Comparison of ENCODE assay signal across 8 cellular contexts in genomic region chr3:50674349-50675178, GRCh38. TPM values are rescaled to one million over a fixed set of nuclear protein-coding genes. Genes with fewer than 3 reads are reported as not detected.
A peak's percentile ranks its signal among the peaks of the same experiment; 100 is the strongest.
DNase-seq lines count a peak whose midpoint lies in the region; ATAC-seq and TF ChIP-seq lines count a peak whose summit lies in the region.

TSS of gene DOCK3 (plus strand) at chr3:50674927. CDS start at chr3:50675264, 337 bp downstream.

- H3K36me3 ChIP-seq in neural cell (ENCODE audit: insufficient read depth, low read length), result no peaks in the 10 kb centered on the region

- peak within 1 kb of the TSS; percentile 27 for H2AFZ ChIP-seq in neural cell (ENCODE audit: low read depth, low read length)

- H3K9me3 ChIP-seq in neural cell (ENCODE audit: low read length), result no peaks in the 10 kb centered on the region

- H3K27ac ChIP-seq in neural cell (ENCODE audit: low read length) (peak within 1 kb of the TSS; percentile 58), substantia nigra (ENCODE audit: low read depth, low read length, poor library complexity, severe bottlenecking) (peak within 1 kb of the TSS; percentile 53)

- no peaks in the 10 kb centered on the region for H3F3A ChIP-seq in neural cell (ENCODE audit: insufficient read depth, low read length, poor library complexity, severe bottlenecking)

- peak within 1 kb of the TSS; percentile 94 for H3K4me2 ChIP-seq in neural cell (ENCODE audit: low read length)

- no peak within 1 kb of the TSS for H3K27ac Mint-ChIP-seq in activated T-helper 2 cell treated with anti-CD3 and anti-CD28 coated beads, Interferon-gamma antibody, Interleukin-2, Interleukin-4, amounts not matched to agents 10 μg/mL and 5 μg/mL and 100 μg/mL, durations not matched to agents 14 hours and 24 hours and 36 hours

- no peaks in the 10 kb centered on the region for H4K20me1 ChIP-seq in neural cell (ENCODE audit: insufficient read depth)

- H3K4me3 Mint-ChIP-seq in activated T-helper 2 cell treated with anti-CD3 and anti-CD28 coated beads, Interferon-gamma antibody, Interleukin-2, Interleukin-4, amounts not matched to agents 10 μg/mL and 5 μg/mL and 100 μg/mL, durations not matched to agents 14 hours and 24 hours and 36 hours (ENCODE audit: low read depth), result peak within 1 kb of the TSS; percentile 75

- H3K36me3 Mint-ChIP-seq in activated T-helper 2 cell treated with anti-CD3 and anti-CD28 coated beads, Interferon-gamma antibody, Interleukin-2, Interleukin-4, amounts not matched to agents 10 μg/mL and 5 μg/mL and 100 μg/mL, durations not matched to agents 14 hours and 24 hours and 36 hours (ENCODE audit: low read depth), result no peaks in the 10 kb centered on the region

- H3K79me2 ChIP-seq in neural cell (replicated peaks; ENCODE audit: insufficient read depth, low read length), result peaks cover 25% of the 10 kb centered on the region

- ATAC-seq in GM19467 (IDR thresholded peaks at IDR 0.05; ENCODE audit: unreplicated experiment) (peak; percentile 59), GM21717 (IDR thresholded peaks at IDR 0.05; ENCODE audit: unreplicated experiment) (no peak)

- peaks cover 49% of the 10 kb centered on the region for H3K27me3 Mint-ChIP-seq in activated T-helper 2 cell treated with anti-CD3 and anti-CD28 coated beads, Interferon-gamma antibody, Interleukin-2, Interleukin-4, amounts not matched to agents 10 μg/mL and 5 μg/mL and 100 μg/mL, durations not matched to agents 14 hours and 24 hours and 36 hours (ENCODE audit: low read depth)

- H3K9me3 Mint-ChIP-seq in activated T-helper 2 cell treated with anti-CD3 and anti-CD28 coated beads, Interferon-gamma antibody, Interleukin-2, Interleukin-4, amounts not matched to agents 10 μg/mL and 5 μg/mL and 100 μg/mL, durations not matched to agents 14 hours and 24 hours and 36 hours, result no peaks in the 10 kb centered on the region

- TF ChIP-seq CTCF in neural cell (IDR thresholded peaks at IDR 0.05; ENCODE audit: poor library complexity, severe bottlenecking), result no peak

- DNase-seq in AG20443 (ENCODE audit: low spot score), result peak; percentile 96
- DNase-seq in NCI-H69 (lab: John Stamatoyannopoulos, UW), result peak; percentile 74
- DNase-seq in activated T-helper 2 cell treated with anti-CD3 and anti-CD28 coated beads, Interferon-gamma antibody, Interleukin-2, Interleukin-4, amounts not matched to agents 10 μg/mL and 5 μg/mL and 100 μg/mL, durations not matched to agents 14 hours and 24 hours and 36 hours (ENCODE audit: low spot score), result peak; percentile 56
- DNase-seq in fibroblast of peridontal ligament (ENCODE audit: extremely low read depth), result peak; percentile 19
- DNase-seq in substantia nigra (lab: John Stamatoyannopoulos, UW), result peak in 38 of 49 donors; percentile 18 to 82 (median 46)

- peak within 1 kb of the TSS; percentile 63 for H3K9ac ChIP-seq in neural cell (ENCODE audit: low read length)

- TF ChIP-seq RAD21 in neural cell (conservative IDR thresholded peaks at IDR 0.05), result no peak

- H3K27me3 ChIP-seq in neural cell (ENCODE audit: insufficient read depth, low read depth, low read length), result peaks cover 6% of the 10 kb centered on the region

- no peak for TF ChIP-seq EP300 in neural cell (conservative IDR thresholded peaks at IDR 0.05; ENCODE audit: poor library complexity, severe bottlenecking)

- H3K4me3 ChIP-seq in neural cell (ENCODE audit: low read length), result peak within 1 kb of the TSS; percentile 68

- intact Hi-C loops in activated T-helper 2 cell treated with anti-CD3 and anti-CD28 coated beads, Interferon-gamma antibody, Interleukin-2, Interleukin-4, amounts not matched to agents 10 μg/mL and 5 μg/mL and 100 μg/mL, durations not matched to agents 14 hours and 24 hours and 36 hours (cut with micrococcal nuclease), result loop anchor here (5.0 kb wide), 1 partner anchor 102 kb away; no protein-coding TSS in a partner anchor

- peaks cover 12% of the 10 kb centered on the region for H3K4me1 Mint-ChIP-seq in activated T-helper 2 cell treated with anti-CD3 and anti-CD28 coated beads, Interferon-gamma antibody, Interleukin-2, Interleukin-4, amounts not matched to agents 10 μg/mL and 5 μg/mL and 100 μg/mL, durations not matched to agents 14 hours and 24 hours and 36 hours (ENCODE audit: low read depth)

- H3K9me2 ChIP-seq in neural cell (ENCODE audit: insufficient read depth, low read length), result no peaks in the 10 kb centered on the region

TF ChIP-seq in neural cell, 6 proteins besides CTCF, POLR2A, EP300 and RAD21:
- TF ChIP-seq POLR2AphosphoS5 (IDR thresholded peaks at IDR 0.05) (peak; percentile 79), REST (IDR thresholded peaks at IDR 0.05; ENCODE audit: borderline replicate concordance) (no peak), EZH2 (IDR thresholded peaks at IDR 0.05; ENCODE audit: borderline replicate concordance, insufficient read depth, low read length, poor library complexity, severe bottlenecking) (no peak)

RNA-seq across cellular contexts. Expression of gene DOCK3, which starts in this region (rescaled TPM):
- 1.1 and 1.4 TPM in 2 replicates for total RNA-seq in activated T-helper 2 cell treated with anti-CD3 and anti-CD28 coated beads, Interferon-gamma antibody, Interleukin-2, Interleukin-4, amounts not matched to agents 10 μg/mL and 5 μg/mL and 100 μg/mL, durations not matched to agents 14 hours and 24 hours and 36 hours
- 15.6 and 18.7 TPM in 2 replicates for polyA plus RNA-seq in neural cell
- 43.6 and 49.9 TPM in 2 replicates for polyA minus RNA-seq in neural cell

Comparison
In these comparisons a context has a peak if more than half of its experiments do, and no peak if none do; other contexts are left out.
1. DNase-seq: peak in every context shown above with its lines; median percentile 96 in AG20443; 74 in NCI-H69; 56 in activated T-helper 2 cell treated with anti-CD3 and anti-CD28 coated beads, Interferon-gamma antibody, Interleukin-2, Interleukin-4, amounts not matched to agents 10 μg/mL and 5 μg/mL and 100 μg/mL, durations not matched to agents 14 hours and 24 hours and 36 hours; 46 in substantia nigra; 19 in fibroblast of peridontal ligament.